8 cellular contexts compared by ENCODE assay signal in genomic region chr6:3063733-3064700, GRCh38. TPM values are rescaled to one million over a fixed set of nuclear protein-coding genes. Genes with fewer than 3 reads are reported as not detected.
A peak's percentile ranks its signal among the peaks of the same experiment; 100 is the strongest.
DNase-seq lines count a peak whose midpoint lies in the region; ATAC-seq and TF ChIP-seq lines count a peak whose summit lies in the region.

No MANE protein-coding gene starts in this region.

- H3K27me3 ChIP-seq in DOHH2 (ENCODE audit: control insufficient read depth, low read length) (no peaks in the 10 kb centered on the region), SJCRH30 (no peaks in the 10 kb centered on the region), foreskin keratinocyte (peaks cover 4% of the 10 kb centered on the region), neuron (ENCODE audit: insufficient read depth, low read length) (no peaks in the 10 kb centered on the region)

- H2AFZ ChIP-seq in neuron (ENCODE audit: low read depth, low read length), result peak overlapping the region; percentile 98

- peak overlapping the region; percentile 91 for H3K4me3 ChIP-seq in DOHH2 (ENCODE audit: low read length)
- H3K4me3 ChIP-seq in SJCRH30, result peak overlapping the region; percentile 64
- H3K4me3 ChIP-seq in neuron (ENCODE audit: low read length), result peak overlapping the region; percentile 85

- peak; percentile 82 for DNase-seq in LHCN-M2 (ENCODE audit: low read depth)
- peak; percentile 60 to 65 for DNase-seq in SJCRH30
- peak; percentile 57 to 84 (median 76) for DNase-seq in activated naive CD4-positive, alpha-beta T cell (lab: John Stamatoyannopoulos, UW)
- DNase-seq in foreskin keratinocyte, result peak; percentile 64 to 76
- peak; percentile 92 for DNase-seq in stromal cell of bone marrow (ENCODE audit: low read depth)

- peak overlapping the region; percentile 86 for H3K4me2 ChIP-seq in DOHH2 (ENCODE audit: low read length)

- H3K4me1 ChIP-seq in DOHH2 (ENCODE audit: control insufficient read depth, low read length) (peaks cover 54% of the 10 kb centered on the region), SJCRH30 (no peaks in the 10 kb centered on the region), foreskin keratinocyte (peaks cover 13% of the 10 kb centered on the region), neuron (ENCODE audit: insufficient read depth, low read length) (no peaks in the 10 kb centered on the region)

- TF ChIP-seq CTCF in DOHH2 (IDR thresholded peaks at IDR 0.05; ENCODE audit: low read depth, low read length, poor library complexity, severe bottlenecking) (no peak), foreskin keratinocyte (conservative IDR thresholded peaks at IDR 0.05) (peak; percentile 14)

- H3K79me2 ChIP-seq in DOHH2 (ENCODE audit: control insufficient read depth, low read length), result peaks cover 38% of the 10 kb centered on the region

- no peaks in the 10 kb centered on the region for H3K9me3 ChIP-seq in DOHH2 (ENCODE audit: control insufficient read depth, insufficient read depth, low read length)
- no peaks in the 10 kb centered on the region for H3K9me3 ChIP-seq in SJCRH30 (replicated peaks)
- no peaks in the 10 kb centered on the region for H3K9me3 ChIP-seq in neuron (ENCODE audit: low read length)

- H3K27ac ChIP-seq in DOHH2 (ENCODE audit: low read depth, low read length), result peak overlapping the region; percentile 53
- H3K27ac ChIP-seq in SJCRH30, result no peak overlapping the region
- no peak overlapping the region for H3K27ac ChIP-seq in foreskin keratinocyte

- peak; percentile 48 for ATAC-seq in GM21737 (IDR thresholded peaks at IDR 0.05; ENCODE audit: unreplicated experiment)
- peak; percentile 71 for ATAC-seq in foreskin keratinocyte

- H4K20me1 ChIP-seq in DOHH2 (ENCODE audit: control insufficient read depth, insufficient read depth, low read depth, low read length), result no peaks in the 10 kb centered on the region

- H3K36me3 ChIP-seq in DOHH2 (ENCODE audit: control insufficient read depth, low read length) (no peaks in the 10 kb centered on the region; the same call in 1 of the 2 replicates), SJCRH30 (no peaks in the 10 kb centered on the region), neuron (ENCODE audit: insufficient read depth, low read length) (no peaks in the 10 kb centered on the region)

- H3F3A ChIP-seq in DOHH2 (ENCODE audit: control insufficient read depth, insufficient read depth), result peaks cover 31% of the 10 kb centered on the region

- H3K9me2 ChIP-seq in DOHH2 (replicated peaks; ENCODE audit: control insufficient read depth, low read length), result no peaks in the 10 kb centered on the region

RNA-seq across cellular contexts. Expression of gene RIPK1, which starts 4.3 kb away (rescaled TPM):
- 17.5 and 19.7 TPM in 2 replicates for total RNA-seq in LHCN-M2 (2014; rRNA removed)
- polyA plus RNA-seq in LHCN-M2 (2012), result 11.8 TPM
- total RNA-seq in SJCRH30 (2014; rRNA removed; shearing (Covaris generic)), result 6.1 and 7.3 TPM in 2 replicates
- total RNA-seq in foreskin keratinocyte, result 18.6 and 18.8 TPM in 2 replicates
- 9.1 and 9.3 TPM in 2 replicates for polyA plus RNA-seq in foreskin keratinocyte

RNA-seq across cellular contexts. Expression of gene BPHL, which starts 54.5 kb away (rescaled TPM):
- 22.5 and 28.0 TPM in 2 replicates for total RNA-seq in LHCN-M2 (2014; rRNA removed)
- polyA plus RNA-seq in LHCN-M2 (2012), result 28.7 TPM
- total RNA-seq in SJCRH30 (2014; rRNA removed; shearing (Covaris generic)), result 7.1 and 7.3 TPM in 2 replicates
- total RNA-seq in foreskin keratinocyte, result 13.1 and 13.2 TPM in 2 replicates
- 19.7 and 22.4 TPM in 2 replicates for polyA plus RNA-seq in foreskin keratinocyte
